18 cellular contexts compared by ENCODE assay signal in genomic region chr18:78526275-78526674, GRCh38.
A peak's percentile ranks its signal among the peaks of the same experiment; 100 is the strongest.
DNase-seq lines count a peak whose midpoint lies in the region; ATAC-seq and TF ChIP-seq lines count a peak whose summit lies in the region.
"Had no signal": no experiment of that assay in that cellular context is flagged by ENCODE, and none has a peak within 500 bp of the region (broad histone marks: within the 10 kb centered on the region; RNA-seq: fewer than 3 reads in every experiment).

No MANE protein-coding gene starts in this region.

- H3K4me3 ChIP-seq in endodermal cell (ENCODE audit: low read length) = no peak overlapping the region
- H3K4me3 ChIP-seq in lower lobe of right lung = no peak overlapping the region
- no peak overlapping the region for H3K4me3 ChIP-seq in vagina
- H3K4me3 ChIP-seq: HAP-1 had no signal

- no peak for TF ChIP-seq POLR2A in vagina (IDR thresholded peaks at IDR 0.05)

- H3K36me3 ChIP-seq in endodermal cell (ENCODE audit: control insufficient read depth, insufficient read depth, low read length) (no peaks in the 10 kb centered on the region), lower lobe of right lung (no peaks in the 10 kb centered on the region), vagina (no peaks in the 10 kb centered on the region)
- H3K36me3 ChIP-seq: HAP-1 had no signal

- H3K27ac ChIP-seq in VCaP (peak overlapping the region; percentile 29; the same call in 1 of the 2 replicates), endodermal cell (ENCODE audit: low read depth, low read length) (no peak overlapping the region), lower lobe of right lung (no peak overlapping the region), vagina (no peak overlapping the region)

- no peaks in the 10 kb centered on the region for H3K36me3 Mint-ChIP-seq in endodermal cell (ENCODE audit: low read depth)
- H3K36me3 Mint-ChIP-seq in stimulated activated memory B cell treated with anti-CD40 and anti-IgM and Interleukin-4, amounts not matched to agents 10 μg/mL and 1 μg/mL and 100 μg/mL, for 72 hours = no peaks in the 10 kb centered on the region
- H3K36me3 Mint-ChIP-seq: CD4-positive, alpha-beta memory T cell had no signal

- H3K9me3 Mint-ChIP-seq in endodermal cell = no peaks in the 10 kb centered on the region
- H3K9me3 Mint-ChIP-seq in stimulated activated memory B cell treated with anti-CD40 and anti-IgM and Interleukin-4, amounts not matched to agents 10 μg/mL and 1 μg/mL and 100 μg/mL, for 72 hours = peaks cover 15% of the 10 kb centered on the region

- no peaks in the 10 kb centered on the region for H3K4me1 Mint-ChIP-seq in endodermal cell
- no peaks in the 10 kb centered on the region for H3K4me1 Mint-ChIP-seq in stimulated activated memory B cell treated with anti-CD40 and anti-IgM and Interleukin-4, amounts not matched to agents 10 μg/mL and 1 μg/mL and 100 μg/mL, for 72 hours
- H3K4me1 Mint-ChIP-seq: CD4-positive, alpha-beta memory T cell had no signal

- no peaks in the 10 kb centered on the region for H3K4me1 ChIP-seq in endodermal cell (ENCODE audit: control insufficient read depth, insufficient read depth, low read length)
- peaks cover 15% of the 10 kb centered on the region for H3K4me1 ChIP-seq in lower lobe of right lung
- H3K4me1 ChIP-seq in vagina = no peaks in the 10 kb centered on the region
- H3K4me1 ChIP-seq: HAP-1 had no signal

- no peak overlapping the region for H3K27ac Mint-ChIP-seq in endodermal cell
- no peak overlapping the region for H3K27ac Mint-ChIP-seq in stimulated activated memory B cell treated with anti-CD40 and anti-IgM and Interleukin-4, amounts not matched to agents 10 μg/mL and 1 μg/mL and 100 μg/mL, for 72 hours
- H3K27ac Mint-ChIP-seq: CD4-positive, alpha-beta memory T cell; HFFc6 had no signal

- ATAC-seq in lower lobe of right lung = peak; percentile 44 to 81
- no peak for ATAC-seq in stimulated activated memory B cell treated with anti-CD40 and anti-IgM and Interleukin-4, amounts not matched to agents 10 μg/mL and 1 μg/mL and 100 μg/mL, for 72 hours

- no peaks in the 10 kb centered on the region for H3K27me3 Mint-ChIP-seq in endodermal cell (ENCODE audit: insufficient read depth)
- no peaks in the 10 kb centered on the region for H3K27me3 Mint-ChIP-seq in stimulated activated memory B cell treated with anti-CD40 and anti-IgM and Interleukin-4, amounts not matched to agents 10 μg/mL and 1 μg/mL and 100 μg/mL, for 72 hours

- H3K4me3 Mint-ChIP-seq in endodermal cell = no peak overlapping the region
- H3K4me3 Mint-ChIP-seq in stimulated activated memory B cell treated with anti-CD40 and anti-IgM and Interleukin-4, amounts not matched to agents 10 μg/mL and 1 μg/mL and 100 μg/mL, for 72 hours = no peak overlapping the region
- H3K4me3 Mint-ChIP-seq: CD4-positive, alpha-beta memory T cell; HFFc6 had no signal

- no peaks in the 10 kb centered on the region for H3K27me3 ChIP-seq in endodermal cell (ENCODE audit: control insufficient read depth, insufficient read depth, low read length, poor library complexity, severe bottlenecking)
- no peaks in the 10 kb centered on the region for H3K27me3 ChIP-seq in lower lobe of right lung (ENCODE audit: low read depth)
- H3K27me3 ChIP-seq in vagina = no peaks in the 10 kb centered on the region

- no peaks in the 10 kb centered on the region for H3K9me3 ChIP-seq in endodermal cell (ENCODE audit: control insufficient read depth, low read length)
- no peaks in the 10 kb centered on the region for H3K9me3 ChIP-seq in lower lobe of right lung
- no peaks in the 10 kb centered on the region for H3K9me3 ChIP-seq in vagina
- H3K9me3 ChIP-seq: HAP-1 had no signal

- no peak overlapping the region for H3K9ac ChIP-seq in endodermal cell (ENCODE audit: extremely low read depth, low read length, poor library complexity, severe bottlenecking)

- intact Hi-C loops in lower lobe of right lung (cut with DNase I) (no loop called here), vagina (cut with DNase I) (no loop called here)

- WGBS in endodermal cell (ENCODE audit: insufficient coverage in 1 of 2, insufficient read length in 1 of 2), 2 experiments = 91 to 94% methylated on average over 4 to 10 of the region's 10 CpGs

- no peak for TF ChIP-seq CTCF in VCaP (conservative IDR thresholded peaks at IDR 0.05)
- no peak for TF ChIP-seq CTCF in endodermal cell (conservative IDR thresholded peaks at IDR 0.05)
- no peak for TF ChIP-seq CTCF in lower lobe of right lung (IDR thresholded peaks at IDR 0.05)
- no peak for TF ChIP-seq CTCF in vagina (IDR thresholded peaks at IDR 0.05)

- peak; percentile 18 for DNase-seq in endodermal cell
- no peak for DNase-seq in lower lobe of right lung
- peak; percentile 2 to 32 for DNase-seq in vagina (ENCODE audit: extremely low spot score in 2 of 2)
- no peak for DNase-seq in DMS153 (lab: John Stamatoyannopoulos, UW)
- DNase-seq in HuH-7.5 (ENCODE audit: low spot score) = no peak
- DNase-seq in NCI-H446 (lab: John Stamatoyannopoulos, UW) = no peak
- DNase-seq: C1 segment of cervical spinal cord; Calu3; CD4-positive, alpha-beta memory T cell; COR-L47; DMS53; DMS79 treated with DMSO at 0.1 percent for 48 hours; GF-D8; GOT3; HFFc6 had no signal

Comparison
In these comparisons a context has a peak if more than half of its experiments do, and no peak if none do; other contexts are left out.
1. DNase-seq: peak in endodermal cell (single experiment) and vagina (2 of 2); none in lower lobe of right lung (single experiment), DMS153 (single experiment), HuH-7.5 (single experiment) and NCI-H446 (0 of 2).